In genomic region chr20:36469973-36470372, GRCh38 we compare ENCODE assay signal across 1 cellular context.
TF ChIP-seq lines count a peak whose summit lies in the region.

No MANE protein-coding gene starts in this region.

TF ChIP-seq in GM23338, 12 proteins besides CTCF, POLR2A, EP300 and RAD21 (continued from another document):
- TF ChIP-seq ZNF462 (CRISPR knock-in tag; IDR thresholded peaks at IDR 0.05) (no peak), ZNF331 (CRISPR knock-in tag; IDR thresholded peaks at IDR 0.05; ENCODE audit: low read depth) (no peak), NANOG (IDR thresholded peaks at IDR 0.05; ENCODE audit: borderline replicate concordance) (no peak), JUNB (IDR thresholded peaks at IDR 0.05; ENCODE audit: unreplicated experiment) (no peak), EZH2 (IDR thresholded peaks at IDR 0.05; ENCODE audit: low read depth, unreplicated experiment) (no peak), STAT1 (IDR thresholded peaks at IDR 0.05; ENCODE audit: unreplicated experiment) (no peak), ETS1 (IDR thresholded peaks at IDR 0.05) (no peak), EZH2phosphoT487 (IDR thresholded peaks at IDR 0.05; ENCODE audit: unreplicated experiment) (no peak), REST (IDR thresholded peaks at IDR 0.05; ENCODE audit: unreplicated experiment) (no peak)
